In genomic region chr9:36765468-36766341, GRCh38 we compare ENCODE assay signal across 8 cellular contexts.
A peak's percentile ranks its signal among the peaks of the same experiment; 100 is the strongest.
DNase-seq lines count a peak whose midpoint lies in the region; ATAC-seq and TF ChIP-seq lines count a peak whose summit lies in the region.

No MANE protein-coding gene starts in this region.

- peak overlapping the region; percentile 33 for H3K9ac ChIP-seq in HUES6 (ENCODE audit: low read length)
- no peak overlapping the region for H3K9ac ChIP-seq in parathyroid adenoma

- TF ChIP-seq CTCF in OCI-LY7 (conservative IDR thresholded peaks at IDR 0.05; ENCODE audit: low read length) (no peak), parathyroid adenoma (IDR thresholded peaks at IDR 0.05) (no peak), tibial artery (IDR thresholded peaks at IDR 0.05) (no peak)

- intact Hi-C loops in OCI-LY7 (cut with micrococcal nuclease; ENCODE audit: unreplicated experiment) = loop anchor here (10.0 kb wide), 1 partner anchor 659 kb away; the partner anchor contains the start of gene GRHPR
- intact Hi-C loops in tibial artery (cut with DNase I; ENCODE audit: low total_unique reads) = no loop called here

- no peaks in the 10 kb centered on the region for H3K9me2 ChIP-seq in OCI-LY7 (ENCODE audit: insufficient read depth, low read length)

- CTCF ChIA-PET in OCI-LY7 (lab: Charles Lee; ENCODE audit: unreplicated experiment) = interaction anchor here (1.1 kb wide), 1 partner anchor 575 kb away, joined by 4 read pairs; the partner anchor contains the start of gene CLTA

- TSS peak; percentile 85 for BruUV-seq in OCI-LY7 (replicated peaks; lab: Mats Ljungman, UMichigan)

- POLR2A ChIA-PET in OCI-LY7 (lab: Charles Lee) = interaction anchor here (0.5 to 1.1 kb wide), 6 partner anchors 9 to 561 kb away, joined by 3 to 9 read pairs (median 3); no protein-coding TSS in a partner anchor

- H3K36me3 ChIP-seq in HUES6 (ENCODE audit: control insufficient read depth, insufficient read depth, low read length) = no peaks in the 10 kb centered on the region
- H3K36me3 ChIP-seq in OCI-LY7 (ENCODE audit: insufficient read depth, low read length) = no peaks in the 10 kb centered on the region
- no peaks in the 10 kb centered on the region for H3K36me3 ChIP-seq in parathyroid adenoma (ENCODE audit: control insufficient read depth, insufficient read depth, low read length)
- H3K36me3 ChIP-seq in tibial artery = no peaks in the 10 kb centered on the region

- peak; percentile 99 for ATAC-seq in GM21381 (IDR thresholded peaks at IDR 0.05; ENCODE audit: unreplicated experiment)

- peaks cover 5% of the 10 kb centered on the region; the same call in 1 of the 2 replicates for H3K4me1 ChIP-seq in HUES6 (ENCODE audit: control insufficient read depth, insufficient read depth, low read length)
- H3K4me1 ChIP-seq in OCI-LY7 (ENCODE audit: insufficient read depth, low read length, poor library complexity, severe bottlenecking) = peaks cover 19% of the 10 kb centered on the region
- H3K4me1 ChIP-seq in parathyroid adenoma = no peaks in the 10 kb centered on the region
- no peaks in the 10 kb centered on the region for H3K4me1 ChIP-seq in tibial artery

- no peaks in the 10 kb centered on the region for H3K9me3 ChIP-seq in HUES6 (ENCODE audit: control insufficient read depth, insufficient read depth, low read depth, low read length)
- no peaks in the 10 kb centered on the region; the same call in 1 of the 2 replicates for H3K9me3 ChIP-seq in OCI-LY7 (ENCODE audit: low read length)
- no peaks in the 10 kb centered on the region for H3K9me3 ChIP-seq in parathyroid adenoma (ENCODE audit: control insufficient read depth, low read length)
- no peaks in the 10 kb centered on the region for H3K9me3 ChIP-seq in tibial artery

- peak overlapping the region; percentile 74 for H3K4me2 ChIP-seq in OCI-LY7 (ENCODE audit: low read length)
- H3K4me2 ChIP-seq in parathyroid adenoma (ENCODE audit: low read length) = no peak overlapping the region

- DNase-seq in COLO829 (ENCODE audit: low spot score) (peak; percentile 93), OCI-LY7 (ENCODE audit: low spot score) (peak; percentile 100), activated T-helper 1 cell treated with Interleukin-2 at 50 U/mL for 16 hours (ENCODE audit: low read depth) (peak; percentile 83), glomerular visceral epithelial cell (ENCODE audit: extremely low spot score) (peak; percentile 68), tibial artery (peak; percentile 43 to 76)

- H2AFZ ChIP-seq in OCI-LY7 (ENCODE audit: low read length) (peak overlapping the region; percentile 57; the same call in 1 of the 2 replicates), parathyroid adenoma (peak overlapping the region; percentile 58)

- H3K27ac ChIP-seq in HUES6 (ENCODE audit: low read depth, low read length) (no peak overlapping the region), OCI-LY7 (ENCODE audit: low read depth, low read length, poor library complexity, severe bottlenecking) (peak overlapping the region; percentile 94), parathyroid adenoma (no peak overlapping the region), tibial artery (no peak overlapping the region)

- no peaks in the 10 kb centered on the region for H4K20me1 ChIP-seq in OCI-LY7 (ENCODE audit: insufficient read depth, low read length)

- peak overlapping the region; percentile 67 for H3K4me3 ChIP-seq in HUES6 (ENCODE audit: low read depth, low read length)
- H3K4me3 ChIP-seq in OCI-LY7 (ENCODE audit: low read depth, low read length, poor library complexity, severe bottlenecking) = peak overlapping the region; percentile 54
- no peak overlapping the region for H3K4me3 ChIP-seq in parathyroid adenoma (ENCODE audit: low read depth, low read length)
- H3K4me3 ChIP-seq in tibial artery = peak overlapping the region; percentile 12 to 33

- H3K79me2 ChIP-seq in OCI-LY7 (ENCODE audit: insufficient read depth, low read depth, low read length) = no peaks in the 10 kb centered on the region
- H3K79me2 ChIP-seq in parathyroid adenoma = no peaks in the 10 kb centered on the region

- H3K27me3 ChIP-seq in HUES6 (ENCODE audit: control insufficient read depth, insufficient read depth, low read length) (peaks cover 63% of the 10 kb centered on the region), parathyroid adenoma (ENCODE audit: control insufficient read depth, insufficient read depth, low read length) (no peaks in the 10 kb centered on the region), tibial artery (peaks cover 0 to 51% of the 10 kb centered on the region in 2 donors)
